25 cellular contexts compared by ENCODE assay signal in genomic region chr18:8715599-8715998, GRCh38. TPM values are rescaled to one million over a fixed set of nuclear protein-coding genes. Genes with fewer than 3 reads are reported as not detected.
A peak's percentile ranks its signal among the peaks of the same experiment; 100 is the strongest.
DNase-seq lines count a peak whose midpoint lies in the region; ATAC-seq, FAIRE-seq and TF ChIP-seq lines count a peak whose summit lies in the region.
"Had no signal": no experiment of that assay in that cellular context is flagged by ENCODE, and none has a peak within 500 bp of the region (broad histone marks: within the 10 kb centered on the region; RNA-seq: fewer than 3 reads in every experiment).

No MANE protein-coding gene starts in this region.

- peak; percentile 33 for ATAC-seq in activated naive CD8-positive, alpha-beta T cell treated with anti-CD3 and anti-CD28 coated beads, Interleukin-2, amount 50 U/mL, for 24 hours
- ATAC-seq: HepG2, PC-3 had no signal

- H3K27me3 ChIP-seq in OCI-LY1 (ENCODE audit: insufficient read depth, low read length) (no peaks in the 10 kb centered on the region), H1 (replicated peaks in 1 of 4; ENCODE audit: control insufficient read depth in 3 of 4, extremely low read depth in 1 of 4, insufficient read depth in 3 of 4, low read length in 3 of 4) (no peaks in the 10 kb centered on the region; a peak in 1 of 7 replicates), stomach smooth muscle (ENCODE audit: control insufficient read depth in 1 of 2, insufficient read depth in 2 of 2, low read length in 2 of 2) (no peaks in the 10 kb centered on the region)
- H3K27me3 ChIP-seq in effector memory CD4-positive, alpha-beta T cell (replicated peaks; ENCODE audit: control insufficient read depth, insufficient read depth, low read length, poor library complexity, severe bottlenecking) = no peaks in the 10 kb centered on the region

- H3K79me2 ChIP-seq in OCI-LY1 (ENCODE audit: insufficient read depth, low read length) (peaks cover 50% of the 10 kb centered on the region), H1 (ENCODE audit: control insufficient read depth in 1 of 2, insufficient read depth in 2 of 2, low read length in 2 of 2) (peaks cover 3 to 73% of the 10 kb centered on the region in 2 experiments; a peak in 3 of 4 replicates)

- H3F3A ChIP-seq in OCI-LY1 (ENCODE audit: insufficient read depth, low read length) = no peaks in the 10 kb centered on the region

- H3K4me1 ChIP-seq in OCI-LY1 (ENCODE audit: insufficient read depth, low read length, severe bottlenecking) (peaks cover 64% of the 10 kb centered on the region), H1 (replicated peaks in 1 of 4; ENCODE audit: control insufficient read depth in 3 of 4, insufficient read depth in 4 of 4, low read length in 3 of 4) (peaks cover 11 to 36% (median 26%) of the 10 kb centered on the region in 4 experiments; a peak in 6 of 7 replicates), stomach smooth muscle (ENCODE audit: control insufficient read depth, insufficient read depth, low read length) (peaks cover 40% of the 10 kb centered on the region)
- no peaks in the 10 kb centered on the region for H3K4me1 ChIP-seq in effector memory CD4-positive, alpha-beta T cell (ENCODE audit: control insufficient read depth, insufficient read depth, low read length, poor library complexity, severe bottlenecking)

- H3K9ac ChIP-seq in OCI-LY1 (ENCODE audit: low read length) (no peak overlapping the region), H1 (replicated peaks in 1 of 4; ENCODE audit: extremely low read depth in 1 of 4, low read depth in 3 of 4, low read length in 3 of 4) (no peak overlapping the region), stomach smooth muscle (ENCODE audit: low read length in 2 of 2) (no peak overlapping the region)
- H3K9ac ChIP-seq: SK-N-SH had no signal

- no peaks in the 10 kb centered on the region for H3K36me3 Mint-ChIP-seq in activated naive CD8-positive, alpha-beta T cell treated with anti-CD3 and anti-CD28 coated beads, Interleukin-2, amount 50 U/mL, for 24 hours (ENCODE audit: low read depth)
- H3K36me3 Mint-ChIP-seq in activated naive CD8-positive, alpha-beta T cell treated with anti-CD3 and anti-CD28 coated beads for 36 hours = no peaks in the 10 kb centered on the region
- H3K36me3 Mint-ChIP-seq: CD14-positive monocyte had no signal

- POLR2A ChIA-PET in H1 (lab: Charles Lee; ENCODE audit: partially characterized antibody) = interaction anchor here (0.6 kb wide), 1 partner anchor 193 kb away, joined by 3 read pairs; no protein-coding TSS in a partner anchor

- H3K27me3 Mint-ChIP-seq in activated naive CD8-positive, alpha-beta T cell treated with anti-CD3 and anti-CD28 coated beads, Interleukin-2, amount 50 U/mL, for 24 hours = peaks cover 4% of the 10 kb centered on the region
- H3K27me3 Mint-ChIP-seq in activated naive CD8-positive, alpha-beta T cell treated with anti-CD3 and anti-CD28 coated beads for 36 hours = peaks cover 16% of the 10 kb centered on the region

- H2AK5ac ChIP-seq in H1 (ENCODE audit: low read depth, low read length) = peak overlapping the region; percentile 45; the same call in 1 of the 2 replicates

- H3K4me2 ChIP-seq in OCI-LY1 (ENCODE audit: low read length) (no peak overlapping the region; the same call in 1 of the 2 replicates), H1 (ENCODE audit: insufficient read depth in 1 of 2, low read depth in 2 of 2, low read length in 2 of 2) (no peak overlapping the region)
- H3K4me2 ChIP-seq: SK-N-SH had no signal

- DNase-seq in activated naive CD8-positive, alpha-beta T cell treated with anti-CD3 and anti-CD28 coated beads, Interleukin-2, amount 50 U/mL, for 24 hours = no peak
- no peak for DNase-seq in activated naive CD8-positive, alpha-beta T cell treated with anti-CD3 and anti-CD28 coated beads for 36 hours
- no peak for DNase-seq in H1 (ENCODE audit: low read depth in 1 of 2, low spot score in 2 of 2)
- no peak for DNase-seq in occipital lobe (lab: John Stamatoyannopoulos, UW)
- no peak for DNase-seq in effector memory CD4-positive, alpha-beta T cell
- DNase-seq in erythroblast (lab: John Stamatoyannopoulos, UW) = no peak
- DNase-seq: AML-193; CD8-positive, alpha-beta memory T cell; DMS79 treated with DMSO at 0.1 percent for 48 hours; KBM-7; MV-4-11; NCI-H1105; NCI-H1436 treated with DMSO at 0.1 percent for 48 hours; NCI-H1930; NCI-H2107; NCI-H524; NCI-H748 treated with DMSO at 0.1 percent for 48 hours; PC-3; SK-N-SH had no signal

- no peak overlapping the region for H3K4me3 Mint-ChIP-seq in activated naive CD8-positive, alpha-beta T cell treated with anti-CD3 and anti-CD28 coated beads, Interleukin-2, amount 50 U/mL, for 24 hours
- no peak overlapping the region for H3K4me3 Mint-ChIP-seq in activated naive CD8-positive, alpha-beta T cell treated with anti-CD3 and anti-CD28 coated beads for 36 hours
- H3K4me3 Mint-ChIP-seq: CD14-positive monocyte; CD8-positive, alpha-beta memory T cell had no signal

- H4K91ac ChIP-seq in H1 (replicated peaks; ENCODE audit: insufficient read length, low read length) = no peak overlapping the region

- H2BK15ac ChIP-seq in H1 (ENCODE audit: low read length) = no peak overlapping the region

- TF ChIP-seq RAD21 in H1 (IDR thresholded peaks at IDR 0.05 in 1 of 2, conservative IDR thresholded peaks at IDR 0.05 in 1 of 2; ENCODE audit: low read depth in 2 of 2, low read length in 2 of 2) = no peak

- H4K8ac ChIP-seq in H1 (ENCODE audit: extremely low read depth, insufficient read depth, low read length) = no peak overlapping the region

- TF ChIP-seq POLR2A in H1 (IDR thresholded peaks at IDR 0.05; ENCODE audit: control extremely low read depth in 1 of 2, low read depth in 2 of 2, low read length in 2 of 2) (no peak), erythroblast (IDR thresholded peaks at IDR 0.05; ENCODE audit: low read length) (no peak)

- no peak overlapping the region for H3K14ac ChIP-seq in H1 (ENCODE audit: insufficient read length)

- H3K4ac ChIP-seq in H1 (replicated peaks; ENCODE audit: insufficient read length, low read depth, low read length) = no peak overlapping the region

- H3K9me3 ChIP-seq in OCI-LY1 (ENCODE audit: low read length) (no peaks in the 10 kb centered on the region), H1 (ENCODE audit: insufficient read depth in 2 of 2, low read depth in 1 of 2, low read length in 1 of 2) (0 out of 4 replicates have a peak, but pooled peaks cover 0 to 2% of the 10 kb centered on the region in 2 experiments), stomach smooth muscle (ENCODE audit: control insufficient read depth in 2 of 2, low read length in 2 of 2) (no peaks in the 10 kb centered on the region)
- no peaks in the 10 kb centered on the region for H3K9me3 ChIP-seq in effector memory CD4-positive, alpha-beta T cell (ENCODE audit: control insufficient read depth, low read length)
- H3K9me3 ChIP-seq: SK-N-SH had no signal

- no peak overlapping the region for H3K18ac ChIP-seq in H1 (ENCODE audit: extremely low read depth, low read length)

- no peaks in the 10 kb centered on the region for H3K23me2 ChIP-seq in H1 (ENCODE audit: low read depth, low read length)

- no peaks in the 10 kb centered on the region for H3K9me2 ChIP-seq in OCI-LY1 (ENCODE audit: low read depth, low read length)
- H3K9me2 ChIP-seq: SK-N-SH had no signal

- H3K27ac Mint-ChIP-seq in activated naive CD8-positive, alpha-beta T cell treated with anti-CD3 and anti-CD28 coated beads, Interleukin-2, amount 50 U/mL, for 24 hours = no peak overlapping the region
- H3K27ac Mint-ChIP-seq in activated naive CD8-positive, alpha-beta T cell treated with anti-CD3 and anti-CD28 coated beads for 36 hours = no peak overlapping the region
- H3K27ac Mint-ChIP-seq: CD14-positive monocyte; CD8-positive, alpha-beta memory T cell had no signal

- H3K36me3 ChIP-seq in OCI-LY1 (ENCODE audit: insufficient read depth, low read length) (peaks cover 28% of the 10 kb centered on the region), H1 (ENCODE audit: control insufficient read depth in 2 of 4, insufficient read depth in 4 of 4, low read length in 3 of 4) (peaks cover 0 to 20% (median 5%) of the 10 kb centered on the region in 4 experiments; a peak in 4 of 8 replicates), stomach smooth muscle (ENCODE audit: control insufficient read depth in 2 of 2, insufficient read depth in 2 of 2, low read length in 2 of 2) (peaks cover 0 to 6% of the 10 kb centered on the region in 2 donors)
- no peaks in the 10 kb centered on the region for H3K36me3 ChIP-seq in effector memory CD4-positive, alpha-beta T cell (ENCODE audit: control insufficient read depth, insufficient read depth, low read length)

- no peak overlapping the region for H3K56ac ChIP-seq in H1 (replicated peaks; ENCODE audit: insufficient read length, low read depth, low read length)

- H3K4me1 Mint-ChIP-seq in activated naive CD8-positive, alpha-beta T cell treated with anti-CD3 and anti-CD28 coated beads, Interleukin-2, amount 50 U/mL, for 24 hours = no peaks in the 10 kb centered on the region
- H3K4me1 Mint-ChIP-seq in activated naive CD8-positive, alpha-beta T cell treated with anti-CD3 and anti-CD28 coated beads for 36 hours = no peaks in the 10 kb centered on the region
- H3K4me1 Mint-ChIP-seq: CD14-positive monocyte; CD8-positive, alpha-beta memory T cell had no signal

- peaks cover 4% of the 10 kb centered on the region for H3K79me1 ChIP-seq in H1 (ENCODE audit: low read depth, low read length)

- H3K27ac ChIP-seq in OCI-LY1 (ENCODE audit: low read depth, low read length, poor library complexity, severe bottlenecking) (peak overlapping the region; percentile 48), H1 (ENCODE audit: low read depth, low read length) (no peak overlapping the region), stomach smooth muscle (ENCODE audit: low read length) (peak overlapping the region; percentile 31)
- H3K27ac ChIP-seq in effector memory CD4-positive, alpha-beta T cell (ENCODE audit: insufficient read depth, low read length, poor library complexity, severe bottlenecking) = no peak overlapping the region

- H3K9me3 Mint-ChIP-seq in activated naive CD8-positive, alpha-beta T cell treated with anti-CD3 and anti-CD28 coated beads, Interleukin-2, amount 50 U/mL, for 24 hours = no peaks in the 10 kb centered on the region
- peaks cover 1% of the 10 kb centered on the region for H3K9me3 Mint-ChIP-seq in activated naive CD8-positive, alpha-beta T cell treated with anti-CD3 and anti-CD28 coated beads for 36 hours

- no peak for TF ChIP-seq CTCF in OCI-LY1 (IDR thresholded peaks at IDR 0.05; ENCODE audit: low read length)
- TF ChIP-seq CTCF in H1 (IDR thresholded peaks at IDR 0.05; ENCODE audit: control extremely low read depth in 1 of 3, insufficient read depth in 1 of 3, low read depth in 1 of 3, low read length in 3 of 3) = no peak

- no peak overlapping the region for H2BK5ac ChIP-seq in H1 (ENCODE audit: low read depth, low read length)

- H4K5ac ChIP-seq in H1 (ENCODE audit: insufficient read length, low read depth, low read length) = no peak overlapping the region

- H4K20me1 ChIP-seq in OCI-LY1 (ENCODE audit: insufficient read depth, low read length) (no peaks in the 10 kb centered on the region), H1 (replicated peaks in 1 of 2; ENCODE audit: control insufficient read depth in 1 of 2, insufficient read depth in 2 of 2, low read length in 2 of 2) (peaks cover 0 to 3% of the 10 kb centered on the region in 2 experiments)

- H2BK20ac ChIP-seq in H1 (ENCODE audit: low read length) = no peak overlapping the region

- H2AFZ ChIP-seq in OCI-LY1 (ENCODE audit: low read length) (no peak overlapping the region), H1 (ENCODE audit: low read length) (no peak overlapping the region)

- no peak for FAIRE-seq in H1 (lab: Jason Lieb, UNC)
- FAIRE-seq: A204.1, GM19239, HepG2 had no signal

- CTCF ChIA-PET in H1 (lab: Charles Lee; ENCODE audit: partially characterized antibody) = interaction anchor here (0.8 to 1.2 kb wide), 2 partner anchors 267 to 272 kb away, joined by 4 to 5 read pairs; no protein-coding TSS in a partner anchor

- no peak overlapping the region for H3K23ac ChIP-seq in H1 (ENCODE audit: insufficient read length)

- H2BK120ac ChIP-seq in H1 (replicated peaks; ENCODE audit: low read depth, low read length) = no peak overlapping the region

- no peak overlapping the region; the same call in 1 of the 2 replicates for H2BK12ac ChIP-seq in H1 (ENCODE audit: low read depth, low read length)

- WGBS in H1 (ENCODE audit: extremely low coverage in 1 of 2, insufficient coverage in 1 of 2, insufficient read length in 1 of 2, insufficient replicate concordance in 2 of 2, low coverage in 1 of 2, low lambda C conversion rate in 2 of 2, missing lambda C conversion rate in 1 of 2), 2 experiments = 92% methylated on average over 4 of the region's 4 CpGs; no CpG with 5 or more reads in 1 of the 2 experiments

- TF ChIP-seq EP300 in H1 (IDR thresholded peaks at IDR 0.05; ENCODE audit: borderline replicate concordance in 1 of 2, low read depth in 2 of 2, low read length in 2 of 2) = no peak

- H3K4me3 ChIP-seq in OCI-LY1 (ENCODE audit: low read depth, low read length, poor library complexity, severe bottlenecking) = no peak overlapping the region
- H3K4me3 ChIP-seq in H1 (ENCODE audit: extremely low read depth in 1 of 4, insufficient read depth in 2 of 4, low read depth in 3 of 4, low read length in 4 of 4) = no peak overlapping the region
- no peak overlapping the region for H3K4me3 ChIP-seq in stomach smooth muscle (ENCODE audit: low read length in 2 of 2)
- no peak overlapping the region for H3K4me3 ChIP-seq in effector memory CD4-positive, alpha-beta T cell (ENCODE audit: insufficient read depth, low read depth, low read length, poor library complexity, severe bottlenecking)

RNA-seq across cellular contexts. Expression of gene MTCL1, which starts 10.2 kb away (rescaled TPM):
- total RNA-seq in activated naive CD8-positive, alpha-beta T cell treated with anti-CD3 and anti-CD28 coated beads for 36 hours = under 1 TPM; 0.14 to 0.43 TPM
- 60.8 and 62.0 TPM in 2 replicates for total RNA-seq in H1 (2021; fragmentation: NEBNext Ultra II Directional; extraction: Animal tissue kit (Norgen Biotek cat#: 25700))
- 16.6 and 19.8 TPM in 2 replicates for polyA plus RNA-seq in H1 (2011; rRNA removed)
- polyA plus RNA-seq in H1 (2011; cell fraction: cytosol; rRNA removed) = 18.3 TPM
- polyA plus RNA-seq in H1 (2011; cell fraction: nucleus; rRNA removed) = 55.0 TPM
- 28.3 to 36.5 TPM (median 32.7 TPM) in 4 replicates for polyA plus RNA-seq in H1 (2012, experiment 1 of 2)
- polyA plus RNA-seq in H1 (2012, experiment 2 of 2) = 8.4 TPM
- 18.5 TPM for polyA plus RNA-seq in H1 (2013, experiment 1 of 2)
- 19.1 TPM for polyA plus RNA-seq in H1 (2013, experiment 2 of 2)
- polyA minus RNA-seq in H1 (2011; rRNA and poly(A)+ RNA removed) = 31.5 and 34.8 TPM in 2 replicates
- polyA minus RNA-seq in H1 (2011; cell fraction: cytosol; rRNA and poly(A)+ RNA removed) = 29.1 TPM
- polyA minus RNA-seq in H1 (2011; cell fraction: nucleus; rRNA and poly(A)+ RNA removed) = 75.2 TPM
- 24.6 TPM for total RNA-seq in occipital lobe
- polyA plus RNA-seq: CD14-positive monocyte; CD8-positive, alpha-beta memory T cell had no signal

Comparison
In these comparisons a context has a peak if more than half of its experiments do, and no peak if none do; other contexts are left out.
1. H3K27ac ChIP-seq: peak in OCI-LY1 (single experiment) and stomach smooth muscle (single experiment); none in H1 (single experiment) and effector memory CD4-positive, alpha-beta T cell (single experiment).
2. RNA of gene MTCL1, which starts 10.2 kb away (total RNA-seq): 60.8 to 62.0 TPM in H1 and 24.6 TPM in occipital lobe (single experiment); 0.14 to 0.43 TPM in activated naive CD8-positive, alpha-beta T cell treated with anti-CD3 and anti-CD28 coated beads for 36 hours; every median in the first group is over 10 times any median in the second.